Comparison of ENCODE assay signal across 10 cellular contexts in the genomic region with DNA sequence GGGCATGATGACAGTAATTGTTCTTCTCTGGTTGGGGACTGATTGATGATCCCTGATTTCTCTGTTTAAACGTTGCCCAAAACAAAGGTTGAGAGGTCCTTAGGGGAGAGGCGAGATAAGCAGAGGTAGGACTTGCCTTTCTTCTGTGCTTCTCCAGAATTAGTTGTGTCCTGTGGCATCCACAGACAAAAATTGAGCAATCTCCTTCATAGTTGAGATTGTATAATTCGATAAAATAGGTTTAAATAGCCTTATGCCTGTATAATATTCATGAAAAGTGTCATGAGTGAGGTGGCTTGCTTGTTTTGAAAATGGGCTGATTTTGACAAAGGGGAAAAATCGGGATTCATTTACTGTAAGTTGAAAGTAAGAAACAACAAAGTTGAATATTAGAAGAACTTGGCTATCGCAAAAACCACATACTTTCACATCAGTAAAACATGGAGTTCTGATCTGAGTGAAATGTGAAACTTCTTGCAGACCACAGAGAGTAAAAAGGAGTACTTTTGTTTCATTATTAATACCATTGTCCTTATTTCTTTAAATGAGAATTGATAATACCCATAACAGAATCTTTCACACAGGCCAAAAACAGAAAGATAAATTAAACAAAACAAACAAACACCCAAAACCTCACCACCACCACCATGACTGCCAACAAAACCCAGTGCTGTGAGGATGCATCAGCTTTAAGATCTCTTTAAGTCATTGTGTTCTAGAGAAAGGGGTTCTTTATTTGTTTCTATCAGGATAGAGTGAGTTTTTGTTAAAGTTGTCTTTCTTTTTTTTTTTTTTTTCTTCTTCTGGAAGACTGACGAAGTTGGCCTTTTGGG.
DNase-seq lines count a peak whose midpoint lies in the region; ATAC-seq lines count a peak whose summit lies in the region.
"Had no signal": no experiment of that assay in that cellular context is flagged by ENCODE, and none has a peak within 500 bp of the region (broad histone marks: within the 10 kb centered on the region; RNA-seq: fewer than 3 reads in every experiment).

No MANE protein-coding gene starts in this region.

- no peaks in the 10 kb centered on the region for H3K4me1 ChIP-seq in CD4-positive, CD25-positive, alpha-beta regulatory T cell (ENCODE audit: control insufficient read depth, insufficient read depth, low read length, poor library complexity, severe bottlenecking)

- no peak overlapping the region for H3K27ac ChIP-seq in CD4-positive, CD25-positive, alpha-beta regulatory T cell (ENCODE audit: insufficient read depth, low read length, poor library complexity, severe bottlenecking)

- H3K4me1 Mint-ChIP-seq in CD4-positive, CD25-positive, alpha-beta regulatory T cell: peaks cover 12 to 19% (median 14%) of the 10 kb centered on the region in 4 donors
- peaks cover 22% of the 10 kb centered on the region for H3K4me1 Mint-ChIP-seq in activated CD4-positive, alpha-beta memory T cell treated with anti-CD3 and anti-CD28 coated beads for 36 hours (ENCODE audit: low read depth)

- H3K36me3 ChIP-seq in CD4-positive, CD25-positive, alpha-beta regulatory T cell (ENCODE audit: control insufficient read depth, insufficient read depth, low read length): no peaks in the 10 kb centered on the region

- H3K9me3 ChIP-seq in CD4-positive, CD25-positive, alpha-beta regulatory T cell (ENCODE audit: control insufficient read depth in 2 of 2, low read length in 2 of 2): no peaks in the 10 kb centered on the region

- DNase-seq in CD4-positive, CD25-positive, alpha-beta regulatory T cell: peak in 1 of 3 donors; percentile 59
- peak; percentile 49 for DNase-seq in activated CD4-positive, alpha-beta memory T cell treated with anti-CD3 and anti-CD28 coated beads for 36 hours
- DNase-seq in NK-92 treated with Interleukin-12 subunit alpha and Interleukin-12 subunit beta, amount 100 ng/mL, for 24 hours (lab: John Stamatoyannopoulos, UW): no peak
- no peak for DNase-seq in NCI-H2227 (lab: John Stamatoyannopoulos, UW; ENCODE audit: unreplicated experiment)
- no peak for DNase-seq in stimulated activated CD4-positive, alpha-beta T cell treated with anti-CD3 and anti-CD28 coated beads, Interleukin-4, amount 100 ng/mL, for 4 hours
- no peak for DNase-seq in SKM-1 treated with dmso at 0.1 percent for 144 hours (lab: John Stamatoyannopoulos, UW; ENCODE audit: unreplicated experiment)
- DNase-seq: DMS153; stimulated activated naive CD4-positive, alpha-beta T cell treated with Interleukin-2 at 50 U/mL for 16 hours had no signal

- no peaks in the 10 kb centered on the region for H3K9me3 Mint-ChIP-seq in CD4-positive, CD25-positive, alpha-beta regulatory T cell
- H3K9me3 Mint-ChIP-seq in activated CD4-positive, alpha-beta memory T cell treated with anti-CD3 and anti-CD28 coated beads for 36 hours: no peaks in the 10 kb centered on the region

- H3K4me3 ChIP-seq in CD4-positive, CD25-positive, alpha-beta regulatory T cell (ENCODE audit: low read depth, low read length): peak overlapping the region; percentile 56

- peaks cover 14% of the 10 kb centered on the region for H3K36me3 Mint-ChIP-seq in CD4-positive, CD25-positive, alpha-beta regulatory T cell
- peaks cover 19% of the 10 kb centered on the region for H3K36me3 Mint-ChIP-seq in activated CD4-positive, alpha-beta memory T cell treated with anti-CD3 and anti-CD28 coated beads for 36 hours

- no peaks in the 10 kb centered on the region for H3K27me3 Mint-ChIP-seq in CD4-positive, CD25-positive, alpha-beta regulatory T cell
- H3K27me3 Mint-ChIP-seq in activated CD4-positive, alpha-beta memory T cell treated with anti-CD3 and anti-CD28 coated beads for 36 hours: no peaks in the 10 kb centered on the region

- intact Hi-C loops in activated CD4-positive, alpha-beta memory T cell treated with anti-CD3 and anti-CD28 coated beads for 36 hours (cut with micrococcal nuclease): loop anchor here (1.0 kb wide), 4 partner anchors 10 to 30 kb away; no protein-coding TSS in a partner anchor

- POLR2A ChIA-PET in activated CD4-positive, alpha-beta memory T cell treated with anti-CD3 and anti-CD28 coated beads for 36 hours (lab: Charles Lee): interaction anchor here (0.7 to 1.1 kb wide), 4 partner anchors 13 to 565 kb away, joined by 4 read pairs; no protein-coding TSS in a partner anchor

- CTCF ChIA-PET in activated CD4-positive, alpha-beta memory T cell treated with anti-CD3 and anti-CD28 coated beads for 36 hours (lab: Charles Lee): interaction anchor here (0.6 to 1.8 kb wide), 5 partner anchors 13 to 572 kb away, joined by 3 to 7 read pairs (median 3); no protein-coding TSS in a partner anchor

- H3K4me3 Mint-ChIP-seq in CD4-positive, CD25-positive, alpha-beta regulatory T cell: peak overlapping the region in 2 of 4 donors; percentile 4 to 24
- peak overlapping the region; percentile 34 for H3K4me3 Mint-ChIP-seq in activated CD4-positive, alpha-beta memory T cell treated with anti-CD3 and anti-CD28 coated beads for 36 hours

- peak overlapping the region in 1 of 3 donors; percentile 18 for H3K27ac Mint-ChIP-seq in CD4-positive, CD25-positive, alpha-beta regulatory T cell
- peak overlapping the region; percentile 64 for H3K27ac Mint-ChIP-seq in activated CD4-positive, alpha-beta memory T cell treated with anti-CD3 and anti-CD28 coated beads for 36 hours

- peaks cover 2% of the 10 kb centered on the region for H3K27me3 ChIP-seq in CD4-positive, CD25-positive, alpha-beta regulatory T cell (ENCODE audit: control insufficient read depth, insufficient read depth, low read length)

- ATAC-seq in CD4-positive, CD25-positive, alpha-beta regulatory T cell (ENCODE audit: low read depth in 2 of 2): no peak
- ATAC-seq in GM19023 (IDR thresholded peaks at IDR 0.05; ENCODE audit: unreplicated experiment) (peak; percentile 93), HG02938 (IDR thresholded peaks at IDR 0.05; ENCODE audit: unreplicated experiment) (peak; percentile 99)

Comparison
In these comparisons a context has a peak if more than half of its experiments do, and no peak if none do; other contexts are left out.
1. ATAC-seq: peak in GM19023 (single experiment) and HG02938 (single experiment); none in CD4-positive, CD25-positive, alpha-beta regulatory T cell (0 of 2).